Comparison of ENCODE assay signal across 8 cellular contexts in genomic region chrX:135973025-135973547, GRCh38. TPM values are rescaled to one million over a fixed set of nuclear protein-coding genes. Genes with fewer than 3 reads are reported as not detected.
DNase-seq lines count a peak whose midpoint lies in the region; ATAC-seq and TF ChIP-seq lines count a peak whose summit lies in the region.

No MANE protein-coding gene starts in this region.

- 48% methylated on average over 10 of the region's 10 CpGs for WGBS in hepatocyte (ENCODE audit: low lambda C conversion rate, missing lambda C conversion rate)

- TF ChIP-seq POLR2A in gastrocnemius medialis (IDR thresholded peaks at IDR 0.05) = no peak

- peaks cover 4% of the 10 kb centered on the region for H3K36me3 Mint-ChIP-seq in activated naive CD8-positive, alpha-beta T cell treated with anti-CD3 and anti-CD28 coated beads for 36 hours

- H3K4me1 ChIP-seq in hepatocyte (ENCODE audit: insufficient read depth) (peaks cover 9% of the 10 kb centered on the region), gastrocnemius medialis (peaks cover 6 to 8% of the 10 kb centered on the region in 2 donors)

- H3K4me1 Mint-ChIP-seq in activated naive CD8-positive, alpha-beta T cell treated with anti-CD3 and anti-CD28 coated beads for 36 hours = peaks cover 22% of the 10 kb centered on the region

- intact Hi-C loops in gastrocnemius medialis (cut with DNase I; ENCODE audit: low total_unique reads) = loop anchor here (5.0 to 10.0 kb wide), 2 partner anchors 451 to 522 kb away; partner anchors contain the start of genes HTATSF1 and INTS6L

- peak overlapping the region; percentile 80 for H3K4me3 ChIP-seq in AG10803 (ENCODE audit: low read length)
- H3K4me3 ChIP-seq in hepatocyte = peak overlapping the region; percentile 72
- H3K4me3 ChIP-seq in gastrocnemius medialis = peak overlapping the region; percentile 70 to 84 (median 75)

- H3K9me2 ChIP-seq in hepatocyte (replicated peaks; ENCODE audit: insufficient read depth) = no peaks in the 10 kb centered on the region

- no peaks in the 10 kb centered on the region for H3K36me3 ChIP-seq in hepatocyte (replicated peaks; ENCODE audit: insufficient read depth, low read depth)
- H3K36me3 ChIP-seq in gastrocnemius medialis = no peaks in the 10 kb centered on the region

- peak; percentile 35 for ATAC-seq in GM18870 (IDR thresholded peaks at IDR 0.05; ENCODE audit: unreplicated experiment)
- peak; percentile 26 to 34 for ATAC-seq in gastrocnemius medialis
- no peak for ATAC-seq in HG03469 (IDR thresholded peaks at IDR 0.05; ENCODE audit: unreplicated experiment)

- peak overlapping the region; percentile 96 for H3K27ac Mint-ChIP-seq in activated naive CD8-positive, alpha-beta T cell treated with anti-CD3 and anti-CD28 coated beads for 36 hours

- no peaks in the 10 kb centered on the region for H3K27me3 Mint-ChIP-seq in activated naive CD8-positive, alpha-beta T cell treated with anti-CD3 and anti-CD28 coated beads for 36 hours

- H2AFZ ChIP-seq in hepatocyte = peak overlapping the region; percentile 76

- DNase-seq in AG10803 (ENCODE audit: low read depth) (peak; percentile 25), HT-29 (ENCODE audit: low spot score) (peak; percentile 33), hepatocyte (ENCODE audit: low spot score) (peak; percentile 19), gastrocnemius medialis (peak in 1 of 2 donors; percentile 14), OCI-M2 (lab: John Stamatoyannopoulos, UW; ENCODE audit: unreplicated experiment) (no peak)
- no peak for DNase-seq in activated naive CD8-positive, alpha-beta T cell treated with anti-CD3 and anti-CD28 coated beads for 36 hours

- H3K27me3 ChIP-seq in hepatocyte (no peaks in the 10 kb centered on the region), gastrocnemius medialis (no peaks in the 10 kb centered on the region)

- peak; percentile 24 for TF ChIP-seq CTCF in AG10803 (conservative IDR thresholded peaks at IDR 0.05; ENCODE audit: low read length)
- no peak for TF ChIP-seq CTCF in hepatocyte (IDR thresholded peaks at IDR 0.05; ENCODE audit: poor library complexity)
- TF ChIP-seq CTCF in gastrocnemius medialis (IDR thresholded peaks at IDR 0.05 in 4 of 5, conservative IDR thresholded peaks at IDR 0.05 in 1 of 5) = no peak

- peaks cover 36% of the 10 kb centered on the region for H3K79me2 ChIP-seq in hepatocyte

- H4K20me1 ChIP-seq in hepatocyte (ENCODE audit: insufficient read depth, poor library complexity, severe bottlenecking) = no peaks in the 10 kb centered on the region

- H3K4me2 ChIP-seq in hepatocyte = peak overlapping the region; percentile 79

- in situ Hi-C loops in gastrocnemius medialis (cut with MboI; ENCODE audit: low sequenced_read_pairs in 4 of 4) = no loop called here

- no peaks in the 10 kb centered on the region for H3K9me3 ChIP-seq in hepatocyte (ENCODE audit: low read depth)
- no peaks in the 10 kb centered on the region for H3K9me3 ChIP-seq in gastrocnemius medialis

- H3K9me3 Mint-ChIP-seq in activated naive CD8-positive, alpha-beta T cell treated with anti-CD3 and anti-CD28 coated beads for 36 hours = no peaks in the 10 kb centered on the region

- H3K27ac ChIP-seq in hepatocyte (peak overlapping the region; percentile 98), gastrocnemius medialis (peak overlapping the region; percentile 91 to 94 (median 92))

- peak overlapping the region; percentile 99 for H3K4me3 Mint-ChIP-seq in activated naive CD8-positive, alpha-beta T cell treated with anti-CD3 and anti-CD28 coated beads for 36 hours

RNA-seq across cellular contexts. Expression of gene MMGT1, which starts 0.7 kb away (rescaled TPM):
- 8.7 and 9.9 TPM in 2 replicates for total RNA-seq in HT-29 (2014; rRNA removed; shearing (Covaris generic))
- total RNA-seq in activated naive CD8-positive, alpha-beta T cell treated with anti-CD3 and anti-CD28 coated beads for 36 hours = 10 to 100 TPM; 20.4 to 20.5 TPM
- total RNA-seq in hepatocyte = 20.7 and 25.1 TPM in 2 replicates
- 10.2 and 11.9 TPM in 2 replicates for polyA plus RNA-seq in hepatocyte
- 10 to 100 TPM; 20.6 to 29.2 (median 23.5) TPM for total RNA-seq in gastrocnemius medialis

RNA-seq across cellular contexts. Expression of gene SLC9A6, which starts 12.1 kb away (rescaled TPM):
- total RNA-seq in HT-29 (2014; rRNA removed; shearing (Covaris generic)) = 5.3 and 6.3 TPM in 2 replicates
- total RNA-seq in activated naive CD8-positive, alpha-beta T cell treated with anti-CD3 and anti-CD28 coated beads for 36 hours = 10 to 100 TPM; 10.7 to 11.7 TPM
- total RNA-seq in hepatocyte = 12.8 and 21.6 TPM in 2 replicates
- polyA plus RNA-seq in hepatocyte = 9.6 and 11.2 TPM in 2 replicates
- total RNA-seq in gastrocnemius medialis = 10 to 100 TPM; 13.3 to 18.7 (median 15.2) TPM

Comparison
In these comparisons a context has a peak if more than half of its experiments do, and no peak if none do; other contexts are left out.
1. DNase-seq: peak in AG10803 (single experiment), HT-29 (single experiment) and hepatocyte (single experiment); none in activated naive CD8-positive, alpha-beta T cell treated with anti-CD3 and anti-CD28 coated beads for 36 hours (single experiment) and OCI-M2 (single experiment).
2. Peak in every context shown above with its lines, with median percentiles within 50 percentile points of each other: H3K4me3 ChIP-seq.